Comparison of ENCODE assay signal across 8 cellular contexts in genomic region chr12:48815281-48816110, GRCh38. TPM values are rescaled to one million over a fixed set of nuclear protein-coding genes. Genes with fewer than 3 reads are reported as not detected.
DNase-seq lines count a peak whose midpoint lies in the region; TF ChIP-seq lines count a peak whose summit lies in the region.

No MANE protein-coding gene starts in this region.

- H3K36me3 Mint-ChIP-seq in immature natural killer cell: no peaks in the 10 kb centered on the region

- peaks cover 34 to 35% of the 10 kb centered on the region in 2 donors for H3K4me1 Mint-ChIP-seq in immature natural killer cell

- H3K4me2 ChIP-seq in skeletal muscle satellite cell (ENCODE audit: low read length): peak overlapping the region; percentile 98

- peak overlapping the region; percentile 86 to 98 (median 91) for H3K4me3 Mint-ChIP-seq in immature natural killer cell

- no peaks in the 10 kb centered on the region for H3K9me3 ChIP-seq in ES-I3 (ENCODE audit: control insufficient read depth, insufficient read depth, low read length)
- H3K9me3 ChIP-seq in HAP-1: no peaks in the 10 kb centered on the region
- no peaks in the 10 kb centered on the region for H3K9me3 ChIP-seq in skeletal muscle satellite cell (replicated peaks; ENCODE audit: low read length)

- no peaks in the 10 kb centered on the region for H3K36me3 ChIP-seq in ES-I3 (ENCODE audit: insufficient read depth, low read length)
- H3K36me3 ChIP-seq in HAP-1 (replicated peaks): no peaks in the 10 kb centered on the region
- peaks cover 3% of the 10 kb centered on the region for H3K36me3 ChIP-seq in skeletal muscle satellite cell (ENCODE audit: insufficient read depth, low read length)

- TF ChIP-seq CTCF in NB4 (IDR thresholded peaks at IDR 0.05; ENCODE audit: low read depth, low read length) (no peak), cardiac fibroblast (IDR thresholded peaks at IDR 0.05; ENCODE audit: low read depth, low read length) (no peak)

- H3K4me3 ChIP-seq in HAP-1 (peak overlapping the region; percentile 63), NB4 (ENCODE audit: low read depth, low read length) (peak overlapping the region; percentile 69), cardiac fibroblast (replicated peaks in 1 of 2; ENCODE audit: low read depth in 2 of 2, low read length in 2 of 2) (peak overlapping the region; percentile 88 to 92), skeletal muscle satellite cell (ENCODE audit: low read length) (peak overlapping the region; percentile 98)

- H3K9ac ChIP-seq in ES-I3 (ENCODE audit: low read depth, low read length) (peak overlapping the region; percentile 82; the same call in 1 of the 2 replicates), skeletal muscle satellite cell (ENCODE audit: low read depth, low read length) (peak overlapping the region; percentile 95)

- peaks cover 35% of the 10 kb centered on the region for H3K4me1 ChIP-seq in ES-I3 (ENCODE audit: insufficient read depth, low read length)
- H3K4me1 ChIP-seq in HAP-1: peaks cover 17% of the 10 kb centered on the region
- H3K4me1 ChIP-seq in skeletal muscle satellite cell (ENCODE audit: control insufficient read depth, insufficient read depth, low read length): peaks cover 55% of the 10 kb centered on the region

- DNase-seq in HAP-1 (ENCODE audit: low spot score in 2 of 2): peak; percentile 88 to 91
- DNase-seq in NB4 (ENCODE audit: low read depth): peak; percentile 89
- DNase-seq in SKM-1 (lab: John Stamatoyannopoulos, UW; ENCODE audit: unreplicated experiment): peak; percentile 57
- peak; percentile 85 to 90 for DNase-seq in cardiac fibroblast (ENCODE audit: low read depth in 2 of 2)
- DNase-seq in immature natural killer cell: peak in 1 of 3 donors; percentile 32
- DNase-seq in OCI-M2 (lab: John Stamatoyannopoulos, UW; ENCODE audit: unreplicated experiment): no peak

- peak overlapping the region in 5 of 6 donors; percentile 64 to 91 (median 78) for H3K27ac Mint-ChIP-seq in immature natural killer cell

- peaks cover 3 to 9% (median 4%) of the 10 kb centered on the region in 3 donors for H3K27me3 Mint-ChIP-seq in immature natural killer cell (ENCODE audit: low read depth in 3 of 3)

- TF ChIP-seq POLR2A in NB4 (IDR thresholded peaks at IDR 0.05; ENCODE audit: extremely low read depth, insufficient read length): peak; percentile 8

- in situ Hi-C loops in HAP-1 (cut with MboI; ENCODE audit: low sequenced_read_pairs): no loop called here

- H3K27me3 ChIP-seq in HAP-1 (ENCODE audit: low read depth) (no peaks in the 10 kb centered on the region), skeletal muscle satellite cell (ENCODE audit: control insufficient read depth, insufficient read depth, low read length) (no peaks in the 10 kb centered on the region)

- no peaks in the 10 kb centered on the region for H3K9me3 Mint-ChIP-seq in immature natural killer cell

RNA-seq across cellular contexts. Expression of gene CACNB3, which starts 2.8 kb away (rescaled TPM):
- polyA plus RNA-seq in immature natural killer cell: 1 to 10 TPM in 2 of 3 donors, under 1 TPM in 1; 0.66 to 2.1 (median 1.4) TPM
- 9.6 and 15.3 TPM in 2 replicates for total RNA-seq in skeletal muscle satellite cell (2012; rRNA removed)

RNA-seq across cellular contexts. Expression of gene ADCY6, which starts 26.6 kb away (rescaled TPM):
- polyA plus RNA-seq in immature natural killer cell: not detected
- total RNA-seq in skeletal muscle satellite cell (2012; rRNA removed): 15.5 and 19.7 TPM in 2 replicates

RNA-seq across cellular contexts. Expression of gene DDX23, which starts 36.5 kb away (rescaled TPM):
- 10 to 100 TPM; 27.7 to 76.6 (median 37.7) TPM for polyA plus RNA-seq in immature natural killer cell
- 48.1 and 53.5 TPM in 2 replicates for total RNA-seq in skeletal muscle satellite cell (2012; rRNA removed)

RNA-seq across cellular contexts. Expression of gene RND1, which starts 50.2 kb away (rescaled TPM):
- 1 to 10 TPM in 1 of 3 donors, under 1 TPM in 1, not detected in 1; 0.63 to 1.7 TPM for polyA plus RNA-seq in immature natural killer cell
- not detected in 2 replicates for total RNA-seq in skeletal muscle satellite cell (2012; rRNA removed)
